25 cellular contexts compared by ENCODE assay signal in genomic region chr5:79023947-79024346, GRCh38. TPM values are rescaled to one million over a fixed set of nuclear protein-coding genes. Genes with fewer than 3 reads are reported as not detected.
"Had no signal": no experiment of that assay in that cellular context is flagged by ENCODE, and none has a peak within 500 bp of the region (broad histone marks: within the 10 kb centered on the region; RNA-seq: fewer than 3 reads in every experiment).

No MANE protein-coding gene starts in this region.

- ATAC-seq: activated CD4-positive, alpha-beta T cell treated with anti-CD3 and anti-CD28 coated beads for 36 hours; activated T-helper 17 cell treated with anti-CD3 and anti-CD28 coated beads, Interleukin-2, amount 50 U/mL, for 72 hours; T-cell had no signal

- H3K9me3 Mint-ChIP-seq: activated CD4-positive, alpha-beta memory T cell treated with anti-CD3 and anti-CD28 coated beads, Interleukin-2, amount 10 ng/mL, durations not matched to agents 7 days and 5 days; activated naive CD4-positive, alpha-beta T cell treated with anti-CD3 and anti-CD28 coated beads, Interleukin-2, amount 50 U/mL, for 24 hours; activated T-helper 17 cell treated with anti-CD3 and anti-CD28 coated beads, Interleukin-2, amount 50 U/mL, for 72 hours; T-cell had no signal

- H3K9me3 ChIP-seq: breast epithelium, MG63, Peyer's patch, SJSA1 had no signal

- H3K4me3 Mint-ChIP-seq: activated CD4-positive, alpha-beta memory T cell treated with anti-CD3 and anti-CD28 coated beads, Interleukin-2, amount 10 ng/mL, durations not matched to agents 7 days and 5 days; activated CD4-positive, alpha-beta T cell treated with anti-CD3 and anti-CD28 coated beads for 36 hours; activated naive CD4-positive, alpha-beta T cell treated with anti-CD3 and anti-CD28 coated beads, Interleukin-2, amount 50 U/mL, for 24 hours; activated T-helper 17 cell treated with anti-CD3 and anti-CD28 coated beads, Interleukin-2, amount 50 U/mL, for 72 hours; T-cell had no signal

- H3K27me3 ChIP-seq: breast epithelium, Peyer's patch, SJSA1 had no signal

- H3K4me3 ChIP-seq: breast epithelium, MG63, Peyer's patch, SJSA1 had no signal

- H3K36me3 Mint-ChIP-seq: activated naive CD4-positive, alpha-beta T cell treated with anti-CD3 and anti-CD28 coated beads, Interleukin-2, amount 50 U/mL, for 24 hours; T-cell had no signal

- H3K27ac ChIP-seq: breast epithelium, Peyer's patch, SJSA1 had no signal

- DNase-seq: activated CD4-positive, alpha-beta memory T cell treated with anti-CD3 and anti-CD28 coated beads, Interleukin-2, amount 10 ng/mL, durations not matched to agents 7 days and 5 days; activated CD4-positive, alpha-beta T cell treated with anti-CD3 and anti-CD28 coated beads for 36 hours; activated CD4-positive, alpha-beta T cell treated with anti-CD3 and anti-CD28 coated beads, Interleukin-2, amount 50 U/mL, for 1 hour; activated T-cell treated with anti-CD3 and anti-CD28 coated beads for 4 hours; activated T-cell treated with anti-CD3 and anti-CD28 coated beads, Interleukin-2, amount 50 U/mL, for 48 hours; aorta; caudate nucleus; MG63; MV-4-11; NCI-H1105; NCI-H1436; NCI-H2029 treated with DMSO at 0.1 percent for 48 hours; NCI-H510A treated with DMSO at 0.1 percent for 48 hours; NK-92 treated with Interleukin-12 subunit alpha and Interleukin-12 subunit beta, amount 100 ng/mL, for 24 hours; OCI-M1; Peyer's patch; SHP77; T-cell; T-helper 2 cell; T1000 had no signal

- H3K36me3 ChIP-seq: breast epithelium, MG63, Peyer's patch, SJSA1 had no signal

- H3K27ac Mint-ChIP-seq: activated CD4-positive, alpha-beta memory T cell treated with anti-CD3 and anti-CD28 coated beads, Interleukin-2, amount 10 ng/mL, durations not matched to agents 7 days and 5 days; activated CD4-positive, alpha-beta T cell treated with anti-CD3 and anti-CD28 coated beads for 36 hours; activated naive CD4-positive, alpha-beta T cell treated with anti-CD3 and anti-CD28 coated beads, Interleukin-2, amount 50 U/mL, for 24 hours; activated T-helper 17 cell treated with anti-CD3 and anti-CD28 coated beads, Interleukin-2, amount 50 U/mL, for 72 hours; T-cell had no signal

RNA-seq across cellular contexts. Expression of gene DMGDH, which starts 45.5 kb away (rescaled TPM):
- total RNA-seq: SJSA1 had no signal

RNA-seq across cellular contexts. Expression of gene BHMT2, which starts 45.6 kb away (rescaled TPM):
- total RNA-seq: activated CD4-positive, alpha-beta memory T cell treated with anti-CD3 and anti-CD28 coated beads, Interleukin-2, amount 10 ng/mL, durations not matched to agents 7 days and 5 days; activated CD4-positive, alpha-beta T cell treated with anti-CD3 and anti-CD28 coated beads for 36 hours; activated CD8-positive, alpha-beta memory T cell treated with anti-CD3 and anti-CD28 coated beads for 36 hours; activated T-helper 17 cell treated with anti-CD3 and anti-CD28 coated beads, Interleukin-2, amount 50 U/mL, for 72 hours; SJSA1 had no signal
